ENCODE assay signal across 12 cellular contexts in genomic region chr22:37098976-37099577, GRCh38. TPM values are rescaled to one million over a fixed set of nuclear protein-coding genes. Genes with fewer than 3 reads are reported as not detected.
A peak's percentile ranks its signal among the peaks of the same experiment; 100 is the strongest.
DNase-seq lines count a peak whose midpoint lies in the region; ATAC-seq and TF ChIP-seq lines count a peak whose summit lies in the region.
"Had no signal": no experiment of that assay in that cellular context is flagged by ENCODE, and none has a peak within 500 bp of the region (broad histone marks: within the 10 kb centered on the region; RNA-seq: fewer than 3 reads in every experiment).

No MANE protein-coding gene starts in this region.

- H3K4me1 ChIP-seq in CD8-positive, alpha-beta memory T cell (ENCODE audit: insufficient read depth, low read length), result no peaks in the 10 kb centered on the region
- H3K4me1 ChIP-seq in RWPE2 (ENCODE audit: insufficient read depth, poor library complexity, severe bottlenecking), result no peaks in the 10 kb centered on the region
- H3K4me1 ChIP-seq: heart right ventricle had no signal

- H3K27me3 ChIP-seq in CD8-positive, alpha-beta memory T cell (ENCODE audit: insufficient read depth, low read length, poor library complexity, severe bottlenecking), result no peaks in the 10 kb centered on the region
- H3K27me3 ChIP-seq in RWPE2 (ENCODE audit: insufficient read depth, poor library complexity, severe bottlenecking), result peaks cover 5% of the 10 kb centered on the region

- DNase-seq in CD8-positive, alpha-beta memory T cell, result peak in 1 of 5 donors; percentile 11
- peak; percentile 60 for DNase-seq in GM13976 (ENCODE audit: low spot score)
- DNase-seq in RWPE2 (ENCODE audit: low spot score), result no peak
- peak; percentile 73 for DNase-seq in iPS-NIHi11 (ENCODE audit: low spot score)
- DNase-seq in middle frontal gyrus (ENCODE audit: extremely low spot score, low spot score), result no peak
- no peak for DNase-seq in sciatic nerve (ENCODE audit: low spot score)
- no peak for DNase-seq in NCI-H2227 treated with DMSO at 0.1 percent for 48 hours (lab: John Stamatoyannopoulos, UW)
- DNase-seq in central memory CD4-positive, alpha-beta T cell, result no peak
- DNase-seq: heart right ventricle, NCI-H524 treated with DMSO at 0.1 percent for 48 hours had no signal

- H3K4me3 ChIP-seq in CD8-positive, alpha-beta memory T cell (ENCODE audit: low read length), result no peak overlapping the region
- H3K4me3 ChIP-seq in RWPE2 (ENCODE audit: severe bottlenecking), result no peak overlapping the region
- H3K4me3 ChIP-seq: heart right ventricle had no signal

- intact Hi-C loops in sciatic nerve (cut with DNase I), result no loop called here

- TF ChIP-seq CTCF in GM13976 (IDR thresholded peaks at IDR 0.05; ENCODE audit: borderline replicate concordance, control extremely low read depth, extremely low read depth, insufficient read depth, missing control alignments) (peak; percentile 5), RWPE2 (IDR thresholded peaks at IDR 0.05; ENCODE audit: poor library complexity, severe bottlenecking) (peak; percentile 3)

- POLR2A ChIA-PET in CD8-positive, alpha-beta memory T cell (lab: Charles Lee), result no interaction called here

- H3K27ac ChIP-seq in CD8-positive, alpha-beta memory T cell (ENCODE audit: low read depth, low read length), result no peak overlapping the region
- no peak overlapping the region for H3K27ac ChIP-seq in RWPE2 (ENCODE audit: poor library complexity, severe bottlenecking)
- H3K27ac ChIP-seq: heart right ventricle had no signal

- CTCF ChIA-PET in CD8-positive, alpha-beta memory T cell (lab: Charles Lee), result interaction anchor here (0.7 to 1.4 kb wide), 6 partner anchors 11 to 100 kb away, joined by 3 read pairs; partner anchors contain the start of gene TMPRSS6

- peak overlapping the region in 1 of 7 donors; percentile 49 for H3K4me3 Mint-ChIP-seq in CD8-positive, alpha-beta memory T cell
- H3K4me3 Mint-ChIP-seq: T-helper 2 cell treated with Interferon-gamma antibody and Interleukin-4, amounts not matched to agents 5 μg/mL and 100 μg/mL, for 36 hours had no signal

- H3K9me3 ChIP-seq in CD8-positive, alpha-beta memory T cell (ENCODE audit: low read length), result no peaks in the 10 kb centered on the region
- no peaks in the 10 kb centered on the region for H3K9me3 ChIP-seq in RWPE2 (ENCODE audit: severe bottlenecking)
- H3K9me3 ChIP-seq: heart right ventricle had no signal

- no peaks in the 10 kb centered on the region for H3K36me3 ChIP-seq in CD8-positive, alpha-beta memory T cell (ENCODE audit: insufficient read depth, low read length)
- H3K36me3 ChIP-seq in RWPE2 (ENCODE audit: low read depth), result no peaks in the 10 kb centered on the region
- H3K36me3 ChIP-seq: heart right ventricle had no signal

- H3K9me3 Mint-ChIP-seq in CD8-positive, alpha-beta memory T cell, result no peaks in the 10 kb centered on the region
- H3K9me3 Mint-ChIP-seq: T-helper 2 cell treated with Interferon-gamma antibody and Interleukin-4, amounts not matched to agents 5 μg/mL and 100 μg/mL, for 36 hours had no signal

- peaks cover 11 to 21% (median 20%) of the 10 kb centered on the region in 3 donors for H3K4me1 Mint-ChIP-seq in CD8-positive, alpha-beta memory T cell

- H3K27me3 Mint-ChIP-seq in CD8-positive, alpha-beta memory T cell, result peaks cover 5 to 21% of the 10 kb centered on the region in 2 donors

- H3K36me3 Mint-ChIP-seq in CD8-positive, alpha-beta memory T cell, result peaks cover 0 to 6% (median 0%) of the 10 kb centered on the region in 3 donors

- peak overlapping the region in 6 of 8 donors; percentile 12 to 73 (median 45) for H3K27ac Mint-ChIP-seq in CD8-positive, alpha-beta memory T cell
- H3K27ac Mint-ChIP-seq: T-helper 2 cell treated with Interferon-gamma antibody and Interleukin-4, amounts not matched to agents 5 μg/mL and 100 μg/mL, for 36 hours had no signal

- in situ Hi-C loops in GM13976 (cut with MboI; ENCODE audit: low sequenced_read_pairs, unreplicated experiment), result no loop called here

- no peak for ATAC-seq in RWPE2 (ENCODE audit: low read depth)
- no peak for ATAC-seq in sciatic nerve

RNA-seq across cellular contexts. Expression of gene TMPRSS6, which starts 10.4 kb away (rescaled TPM):
- under 1 TPM; 0.42 to 0.68 TPM for total RNA-seq in CD8-positive, alpha-beta memory T cell
- 0.16 TPM for polyA plus RNA-seq in CD8-positive, alpha-beta memory T cell
- not detected for total RNA-seq in sciatic nerve
- total RNA-seq: heart right ventricle, subcutaneous adipose tissue had no signal
- polyA plus RNA-seq: heart right ventricle had no signal

RNA-seq across cellular contexts. Expression of gene KCTD17, which starts 47.5 kb away (rescaled TPM):
- 10 to 100 TPM; 40.8 to 44.8 TPM for total RNA-seq in CD8-positive, alpha-beta memory T cell
- polyA plus RNA-seq in CD8-positive, alpha-beta memory T cell, result 12.9 TPM
- 17.5 TPM for total RNA-seq in sciatic nerve

RNA-seq across cellular contexts. Expression of gene IL2RB, which starts 50.6 kb away (rescaled TPM):
- 100 to 1,000 TPM; 238 to 243 TPM for total RNA-seq in CD8-positive, alpha-beta memory T cell
- polyA plus RNA-seq in CD8-positive, alpha-beta memory T cell, result 459 TPM
- total RNA-seq in sciatic nerve, result 3.7 TPM

Comparison
In these comparisons a context has a peak if more than half of its experiments do, and no peak if none do; other contexts are left out.
1. DNase-seq: peak in GM13976 (single experiment) and iPS-NIHi11 (single experiment); none in RWPE2 (single experiment), middle frontal gyrus (single experiment), sciatic nerve (single experiment), NCI-H2227 treated with DMSO at 0.1 percent for 48 hours (single experiment) and central memory CD4-positive, alpha-beta T cell (single experiment).
2. RNA of gene IL2RB, which starts 50.6 kb away (total RNA-seq): 238 to 243 TPM in CD8-positive, alpha-beta memory T cell; 3.7 TPM in sciatic nerve (single experiment); every median in the first group is over 10 times any median in the second.